8 cellular contexts compared by ENCODE assay signal in the genomic region with DNA sequence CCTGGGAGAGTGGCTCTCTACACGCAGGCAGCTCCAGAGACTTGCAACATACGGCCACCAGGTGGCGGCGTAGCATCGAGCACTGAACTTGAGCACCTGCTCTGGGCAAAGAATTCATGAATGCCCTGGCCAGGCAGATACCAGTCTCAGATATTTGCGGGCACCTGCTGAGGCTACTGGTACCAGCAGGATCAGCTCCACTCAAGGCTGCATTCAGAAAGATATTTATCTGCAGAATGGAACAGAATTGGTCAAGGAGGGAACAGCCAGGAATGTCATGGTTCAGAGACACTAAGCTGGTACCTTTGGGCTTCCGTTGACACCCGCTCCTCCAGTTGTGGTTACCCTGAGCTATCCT. TPM values are rescaled to one million over a fixed set of nuclear protein-coding genes. Genes with fewer than 3 reads are reported as not detected.
DNase-seq lines count a peak whose midpoint lies in the region; ATAC-seq and TF ChIP-seq lines count a peak whose summit lies in the region.

No MANE protein-coding gene starts in this region.

- no peaks in the 10 kb centered on the region; the same call in 1 of the 2 replicates for H3K27me3 ChIP-seq in OCI-LY1 (ENCODE audit: insufficient read depth, low read length)
- H3K27me3 ChIP-seq in naive thymus-derived CD4-positive, alpha-beta T cell (ENCODE audit: control insufficient read depth in 2 of 2, insufficient read depth in 2 of 2, low read length in 2 of 2): no peaks in the 10 kb centered on the region

- no peaks in the 10 kb centered on the region for H4K20me1 ChIP-seq in OCI-LY1 (ENCODE audit: insufficient read depth, low read length)

- no peaks in the 10 kb centered on the region for H3K79me2 ChIP-seq in OCI-LY1 (ENCODE audit: insufficient read depth, low read length)

- POLR2A ChIA-PET in naive thymus-derived CD4-positive, alpha-beta T cell (lab: Charles Lee): interaction anchor here (1.0 kb wide), 1 partner anchor 253 kb away, joined by 3 read pairs; no protein-coding TSS in a partner anchor

- H3K27ac Mint-ChIP-seq in naive thymus-derived CD4-positive, alpha-beta T cell: peak overlapping the region in 3 of 9 donors; percentile 32 to 81 (median 40)

- no peaks in the 10 kb centered on the region for H3K9me3 ChIP-seq in OCI-LY1 (ENCODE audit: low read length)
- no peaks in the 10 kb centered on the region for H3K9me3 ChIP-seq in naive thymus-derived CD4-positive, alpha-beta T cell (ENCODE audit: control insufficient read depth in 2 of 3, low read length in 3 of 3)

- TF ChIP-seq CTCF in OCI-LY1 (IDR thresholded peaks at IDR 0.05; ENCODE audit: low read length): peak; percentile 93
- TF ChIP-seq CTCF in epithelial cell of proximal tubule (conservative IDR thresholded peaks at IDR 0.05; ENCODE audit: low read depth, low read length): peak; percentile 94

- H3K9me3 Mint-ChIP-seq in naive thymus-derived CD4-positive, alpha-beta T cell: no peaks in the 10 kb centered on the region

- no peak overlapping the region for H3K4me3 ChIP-seq in OCI-LY1 (ENCODE audit: low read depth, low read length, poor library complexity, severe bottlenecking)
- no peak overlapping the region for H3K4me3 ChIP-seq in epithelial cell of proximal tubule (ENCODE audit: low read depth, low read length)
- H3K4me3 ChIP-seq in naive thymus-derived CD4-positive, alpha-beta T cell (ENCODE audit: low read length): no peak overlapping the region

- peak overlapping the region in 4 of 10 donors; percentile 27 to 77 (median 74) for H3K4me3 Mint-ChIP-seq in naive thymus-derived CD4-positive, alpha-beta T cell

- CTCF ChIA-PET in naive thymus-derived CD4-positive, alpha-beta T cell (lab: Charles Lee): interaction anchor here (0.6 to 8.1 kb wide), 18 partner anchors 10 to 555 kb away, joined by 3 to 60 read pairs (median 4); a partner anchor contains a TSS

- H2AFZ ChIP-seq in OCI-LY1 (ENCODE audit: low read length): no peak overlapping the region

- peak; percentile 67 for ATAC-seq in GM19035 (IDR thresholded peaks at IDR 0.05; ENCODE audit: unreplicated experiment)
- peak; percentile 89 for ATAC-seq in naive thymus-derived CD4-positive, alpha-beta T cell

- DNase-seq in Ammon's horn (ENCODE audit: low spot score) (peak; percentile 92), HUDEP-2 (lab: John Stamatoyannopoulos, UW; ENCODE audit: unreplicated experiment in 76 of 76) (peak in 68 of 76 experiments; percentile 6 to 76 (median 52)), activated T-cell treated with anti-CD3 and anti-CD28 coated beads for 1 hour (ENCODE audit: low read depth) (peak; percentile 78), epithelial cell of proximal tubule (ENCODE audit: low read depth) (no peak)
- peak; percentile 60 to 82 (median 72) for DNase-seq in naive thymus-derived CD4-positive, alpha-beta T cell
- peak; percentile 32 to 64 for DNase-seq in stimulated activated CD8-positive, alpha-beta memory T cell treated with anti-CD3 and anti-CD28 coated beads, Interleukin-7, amount 100 ng/mL, for 48 hours (ENCODE audit: extremely low read depth in 1 of 2, low read depth in 1 of 2)

- H3K9me2 ChIP-seq in OCI-LY1 (ENCODE audit: low read depth, low read length): no peaks in the 10 kb centered on the region

- peaks cover 0 to 10% (median 0%) of the 10 kb centered on the region in 7 donors for H3K4me1 Mint-ChIP-seq in naive thymus-derived CD4-positive, alpha-beta T cell

- H3K36me3 Mint-ChIP-seq in naive thymus-derived CD4-positive, alpha-beta T cell: no peaks in the 10 kb centered on the region

- no peak overlapping the region for H3K27ac ChIP-seq in OCI-LY1 (ENCODE audit: low read depth, low read length, poor library complexity, severe bottlenecking)
- no peak overlapping the region for H3K27ac ChIP-seq in naive thymus-derived CD4-positive, alpha-beta T cell (ENCODE audit: low read depth, low read length)

- H3K4me1 ChIP-seq in OCI-LY1 (ENCODE audit: insufficient read depth, low read length, severe bottlenecking): peaks cover 7% of the 10 kb centered on the region
- H3K4me1 ChIP-seq in naive thymus-derived CD4-positive, alpha-beta T cell (ENCODE audit: control insufficient read depth in 2 of 2, insufficient read depth in 2 of 2, low read length in 2 of 2): no peaks in the 10 kb centered on the region

- H3K4me2 ChIP-seq in OCI-LY1 (ENCODE audit: low read length): no peak overlapping the region

- intact Hi-C loops in naive thymus-derived CD4-positive, alpha-beta T cell (cut with micrococcal nuclease): loop anchor here (1.0 to 5.0 kb wide), 12 partner anchors 11 to 686 kb away; a partner anchor contains a TSS

- no peaks in the 10 kb centered on the region for H3K36me3 ChIP-seq in OCI-LY1 (ENCODE audit: insufficient read depth, low read length)
- no peaks in the 10 kb centered on the region for H3K36me3 ChIP-seq in naive thymus-derived CD4-positive, alpha-beta T cell (ENCODE audit: control insufficient read depth in 2 of 3, insufficient read depth in 3 of 3, low read length in 3 of 3)

- no peak overlapping the region for H3K9ac ChIP-seq in OCI-LY1 (ENCODE audit: low read length)

- H3F3A ChIP-seq in OCI-LY1 (ENCODE audit: insufficient read depth, low read length): no peaks in the 10 kb centered on the region

- H3K27me3 Mint-ChIP-seq in naive thymus-derived CD4-positive, alpha-beta T cell: peaks cover 0 to 15% (median 4%) of the 10 kb centered on the region in 5 donors

RNA-seq across cellular contexts. Expression of a gene that starts 10.8 kb away (rescaled TPM):
- total RNA-seq in epithelial cell of proximal tubule: 38.6 and 61.5 TPM in 2 replicates
- 10 to 100 TPM in 4 of 5 experiments, 1 to 10 TPM in 1; 9.1 to 26.2 (median 11.6) TPM for total RNA-seq in naive thymus-derived CD4-positive, alpha-beta T cell
- 10 to 100 TPM; 12.4 to 21.1 TPM for polyA plus RNA-seq in naive thymus-derived CD4-positive, alpha-beta T cell

RNA-seq across cellular contexts. Expression of a gene that starts 24.6 kb away (rescaled TPM):
- total RNA-seq in epithelial cell of proximal tubule: 0.29 TPM in 1 of 2 replicates, not detected in the other
- total RNA-seq in naive thymus-derived CD4-positive, alpha-beta T cell: 1 to 10 TPM in 2 of 5 experiments, under 1 TPM in 2, not detected in 1; 0.57 to 4.5 (median 0.96) TPM
- under 1 TPM in 1 of 2 donors, not detected in 1; 0.08 TPM for polyA plus RNA-seq in naive thymus-derived CD4-positive, alpha-beta T cell

RNA-seq across cellular contexts. Expression of a gene that starts 36.2 kb away (rescaled TPM):
- not detected in 2 replicates for total RNA-seq in epithelial cell of proximal tubule
- not detected for total RNA-seq in naive thymus-derived CD4-positive, alpha-beta T cell
- not detected for polyA plus RNA-seq in naive thymus-derived CD4-positive, alpha-beta T cell

RNA-seq across cellular contexts. Expression of a gene that starts 46.0 kb away (rescaled TPM):
- total RNA-seq in epithelial cell of proximal tubule: not detected in 2 replicates
- total RNA-seq in naive thymus-derived CD4-positive, alpha-beta T cell: not detected
- not detected for polyA plus RNA-seq in naive thymus-derived CD4-positive, alpha-beta T cell
